ENCODE assay signal across 8 cellular contexts in genomic region chr9:133352635-133353340, GRCh38. TPM values are rescaled to one million over a fixed set of nuclear protein-coding genes. Genes with fewer than 3 reads are reported as not detected.
DNase-seq lines count a peak whose midpoint lies in the region; ATAC-seq, FAIRE-seq and TF ChIP-seq lines count a peak whose summit lies in the region.
"Had no signal": no experiment of that assay in that cellular context is flagged by ENCODE, and none has a peak within 500 bp of the region (broad histone marks: within the 10 kb centered on the region; RNA-seq: fewer than 3 reads in every experiment).

No MANE protein-coding gene starts in this region.

- TF ChIP-seq RAD21 in H1 (IDR thresholded peaks at IDR 0.05 in 1 of 2, conservative IDR thresholded peaks at IDR 0.05 in 1 of 2; ENCODE audit: low read depth in 2 of 2, low read length in 2 of 2), result no peak

- TF ChIP-seq CTCF in DOHH2 (IDR thresholded peaks at IDR 0.05; ENCODE audit: low read depth, low read length, poor library complexity, severe bottlenecking) (no peak), H1 (IDR thresholded peaks at IDR 0.05; ENCODE audit: control extremely low read depth in 1 of 3, insufficient read depth in 1 of 3, low read depth in 1 of 3, low read length in 3 of 3) (no peak), GM13976 (IDR thresholded peaks at IDR 0.05; ENCODE audit: borderline replicate concordance, control extremely low read depth, extremely low read depth, insufficient read depth, missing control alignments) (no peak)

- WGBS in H1 (ENCODE audit: extremely low coverage in 1 of 2, insufficient coverage in 1 of 2, insufficient read length in 1 of 2, insufficient replicate concordance in 2 of 2, low coverage in 1 of 2, low lambda C conversion rate in 2 of 2, missing lambda C conversion rate in 1 of 2), 2 experiments, result 91% methylated on average over 8 of the region's 8 CpGs; no CpG with 5 or more reads in 1 of the 2 experiments

- H3K14ac ChIP-seq in H1 (ENCODE audit: insufficient read length), result no peak overlapping the region

- no peak overlapping the region for H3K18ac ChIP-seq in H1 (ENCODE audit: extremely low read depth, low read length)

- peaks cover 58% of the 10 kb centered on the region for H3K79me2 ChIP-seq in DOHH2 (ENCODE audit: control insufficient read depth, low read length)
- H3K79me2 ChIP-seq in H1 (ENCODE audit: control insufficient read depth in 1 of 2, insufficient read depth in 2 of 2, low read length in 2 of 2), result peaks cover 5 to 34% of the 10 kb centered on the region in 2 experiments

- POLR2A ChIA-PET in H1 (lab: Charles Lee; ENCODE audit: partially characterized antibody), result interaction anchor here (0.9 to 16.1 kb wide), 14 partner anchors 8 to 322 kb away, joined by 3 to 461 read pairs (median 6); partner anchors contain the start of genes CACFD1, MED22, RPL7A and STKLD1

- no peak for TF ChIP-seq EP300 in H1 (IDR thresholded peaks at IDR 0.05; ENCODE audit: borderline replicate concordance in 1 of 2, low read depth in 2 of 2, low read length in 2 of 2)

- peaks cover 8% of the 10 kb centered on the region; the same call in 1 of the 2 replicates for H3K23me2 ChIP-seq in H1 (ENCODE audit: low read depth, low read length)

- H3K9ac ChIP-seq in HUES48 (ENCODE audit: low read depth, low read length) (no peak overlapping the region), H1 (replicated peaks in 1 of 4; ENCODE audit: extremely low read depth in 1 of 4, low read depth in 3 of 4, low read length in 3 of 4) (no peak overlapping the region)

- H3K27ac ChIP-seq in DOHH2 (ENCODE audit: low read depth, low read length), result peak overlapping the region; percentile 19; the same call in 1 of the 2 replicates
- peak overlapping the region; percentile 13 for H3K27ac ChIP-seq in HUES48 (ENCODE audit: low read depth, low read length)
- H3K27ac ChIP-seq in H1 (ENCODE audit: low read depth, low read length), result no peak overlapping the region
- H3K27ac ChIP-seq: transverse colon had no signal

- H2BK20ac ChIP-seq in H1 (ENCODE audit: low read length), result no peak overlapping the region

- H2AFZ ChIP-seq in H1 (ENCODE audit: low read length), result no peak overlapping the region

- H2BK120ac ChIP-seq in H1 (replicated peaks; ENCODE audit: low read depth, low read length), result no peak overlapping the region

- no peak overlapping the region for H4K5ac ChIP-seq in H1 (ENCODE audit: insufficient read length, low read depth, low read length)

- H3K56ac ChIP-seq in H1 (replicated peaks; ENCODE audit: insufficient read length, low read depth, low read length), result no peak overlapping the region

- H4K20me1 ChIP-seq in DOHH2 (ENCODE audit: control insufficient read depth, insufficient read depth, low read depth, low read length), result peaks cover 16% of the 10 kb centered on the region; the same call in 1 of the 2 replicates
- peaks cover 6 to 13% of the 10 kb centered on the region in 2 experiments for H4K20me1 ChIP-seq in H1 (replicated peaks in 1 of 2; ENCODE audit: control insufficient read depth in 1 of 2, insufficient read depth in 2 of 2, low read length in 2 of 2)

- no peak overlapping the region for H2AK5ac ChIP-seq in H1 (ENCODE audit: low read depth, low read length)

- peak in 1 of 2 experiments; percentile 83; a peak in 2 of 3 replicates for TF ChIP-seq POLR2A in H1 (IDR thresholded peaks at IDR 0.05; ENCODE audit: control extremely low read depth in 1 of 2, low read depth in 2 of 2, low read length in 2 of 2)

- no peak overlapping the region for H4K91ac ChIP-seq in H1 (replicated peaks; ENCODE audit: insufficient read length, low read length)

- H3K4ac ChIP-seq in H1 (replicated peaks; ENCODE audit: insufficient read length, low read depth, low read length), result no peak overlapping the region

- H2BK5ac ChIP-seq in H1 (ENCODE audit: low read depth, low read length), result no peak overlapping the region

- DNase-seq in H1 (ENCODE audit: low read depth in 1 of 2, low spot score in 2 of 2), result no peak
- no peak for DNase-seq in NCI-H524 treated with DMSO at 0.1 percent for 48 hours (lab: John Stamatoyannopoulos, UW)
- DNase-seq in GM13976 (ENCODE audit: low spot score), result no peak
- DNase-seq: NCI-H1048, transverse colon had no signal

- peaks cover 74% of the 10 kb centered on the region for H3F3A ChIP-seq in DOHH2 (ENCODE audit: control insufficient read depth, insufficient read depth)

- H3K4me3 ChIP-seq in DOHH2 (ENCODE audit: low read length) (no peak overlapping the region), HUES48 (ENCODE audit: low read depth, low read length) (no peak overlapping the region), H1 (ENCODE audit: extremely low read depth in 1 of 4, insufficient read depth in 2 of 4, low read depth in 3 of 4, low read length in 4 of 4) (no peak overlapping the region)
- H3K4me3 ChIP-seq: transverse colon had no signal

- CTCF ChIA-PET in H1 (lab: Charles Lee; ENCODE audit: partially characterized antibody), result interaction anchor here (0.6 to 2.0 kb wide), 7 partner anchors 11 to 134 kb away, joined by 3 to 8 read pairs (median 6); no protein-coding TSS in a partner anchor

- H3K27me3 ChIP-seq in DOHH2 (ENCODE audit: control insufficient read depth, low read length), result no peaks in the 10 kb centered on the region
- no peaks in the 10 kb centered on the region for H3K27me3 ChIP-seq in HUES48 (ENCODE audit: control insufficient read depth, insufficient read depth, low read length)
- no peaks in the 10 kb centered on the region for H3K27me3 ChIP-seq in H1 (replicated peaks in 1 of 4; ENCODE audit: control insufficient read depth in 3 of 4, extremely low read depth in 1 of 4, insufficient read depth in 3 of 4, low read length in 3 of 4)
- H3K27me3 ChIP-seq: transverse colon had no signal

- H3K36me3 ChIP-seq in DOHH2 (ENCODE audit: control insufficient read depth, low read length), result peaks cover 61% of the 10 kb centered on the region
- H3K36me3 ChIP-seq in HUES48 (ENCODE audit: control insufficient read depth, insufficient read depth, low read length), result peaks cover 64% of the 10 kb centered on the region
- peaks cover 20 to 45% (median 39%) of the 10 kb centered on the region in 4 experiments for H3K36me3 ChIP-seq in H1 (ENCODE audit: control insufficient read depth in 2 of 4, insufficient read depth in 4 of 4, low read length in 3 of 4)

- no peak for FAIRE-seq in H1 (lab: Jason Lieb, UNC)

- H3K4me1 ChIP-seq in DOHH2 (ENCODE audit: control insufficient read depth, low read length), result peaks cover 49% of the 10 kb centered on the region
- peaks cover 13% of the 10 kb centered on the region; the same call in 1 of the 2 replicates for H3K4me1 ChIP-seq in HUES48 (ENCODE audit: control insufficient read depth, insufficient read depth, low read length)
- peaks cover 0 to 12% (median 5%) of the 10 kb centered on the region in 4 experiments; a peak in 6 of 7 replicates for H3K4me1 ChIP-seq in H1 (replicated peaks in 1 of 4; ENCODE audit: control insufficient read depth in 3 of 4, insufficient read depth in 4 of 4, low read length in 3 of 4)

- H4K8ac ChIP-seq in H1 (ENCODE audit: extremely low read depth, insufficient read depth, low read length), result no peak overlapping the region

- no peak overlapping the region for H2BK15ac ChIP-seq in H1 (ENCODE audit: low read length)

- no peak overlapping the region for H3K23ac ChIP-seq in H1 (ENCODE audit: insufficient read length)

- H3K79me1 ChIP-seq in H1 (ENCODE audit: low read depth, low read length), result no peaks in the 10 kb centered on the region; the same call in 1 of the 2 replicates

- no peaks in the 10 kb centered on the region for H3K9me2 ChIP-seq in DOHH2 (replicated peaks; ENCODE audit: control insufficient read depth, low read length)

- H3K9me3 ChIP-seq in DOHH2 (ENCODE audit: control insufficient read depth, insufficient read depth, low read length) (no peaks in the 10 kb centered on the region), HUES48 (ENCODE audit: control insufficient read depth, insufficient read depth, low read length) (no peaks in the 10 kb centered on the region), H1 (ENCODE audit: insufficient read depth in 2 of 2, low read depth in 1 of 2, low read length in 1 of 2) (no peaks in the 10 kb centered on the region)
- H3K9me3 ChIP-seq: transverse colon had no signal

- no peak overlapping the region for H3K4me2 ChIP-seq in DOHH2 (ENCODE audit: low read length)
- no peak overlapping the region for H3K4me2 ChIP-seq in H1 (ENCODE audit: insufficient read depth in 1 of 2, low read depth in 2 of 2, low read length in 2 of 2)

- no peak overlapping the region for H2BK12ac ChIP-seq in H1 (ENCODE audit: low read depth, low read length)

- ATAC-seq in GM19023 (IDR thresholded peaks at IDR 0.05; ENCODE audit: unreplicated experiment), result no peak

- in situ Hi-C loops in GM13976 (cut with MboI; ENCODE audit: low sequenced_read_pairs, unreplicated experiment), result no loop called here

RNA-seq across cellular contexts. Expression of gene SURF1, which starts 3.5 kb away (rescaled TPM):
- 39.6 and 43.1 TPM in 2 replicates for total RNA-seq in H1 (2021; fragmentation: NEBNext Ultra II Directional; extraction: Animal tissue kit (Norgen Biotek cat#: 25700))
- 35.4 and 44.7 TPM in 2 replicates for polyA plus RNA-seq in H1 (2011; rRNA removed)
- 40.4 TPM for polyA plus RNA-seq in H1 (2011; cell fraction: cytosol; rRNA removed)
- polyA plus RNA-seq in H1 (2011; cell fraction: nucleus; rRNA removed), result 51.7 TPM
- polyA plus RNA-seq in H1 (2012, experiment 1 of 2), result 42.8 to 56.2 TPM (median 50.1 TPM) in 4 replicates
- polyA plus RNA-seq in H1 (2012, experiment 2 of 2), result 52.4 TPM
- polyA plus RNA-seq in H1 (2013, experiment 1 of 2), result 54.3 TPM
- polyA plus RNA-seq in H1 (2013, experiment 2 of 2), result 47.2 TPM
- polyA minus RNA-seq in H1 (2011; rRNA and poly(A)+ RNA removed), result 20.3 and 32.2 TPM in 2 replicates
- 8.1 TPM for polyA minus RNA-seq in H1 (2011; cell fraction: cytosol; rRNA and poly(A)+ RNA removed)
- 16.7 TPM for polyA minus RNA-seq in H1 (2011; cell fraction: nucleus; rRNA and poly(A)+ RNA removed)

RNA-seq across cellular contexts. Expression of gene SURF2, which starts 3.6 kb away (rescaled TPM):
- 36.6 and 42.1 TPM in 2 replicates for total RNA-seq in H1 (2021; fragmentation: NEBNext Ultra II Directional; extraction: Animal tissue kit (Norgen Biotek cat#: 25700))
- polyA plus RNA-seq in H1 (2011; rRNA removed), result 37.7 and 54.4 TPM in 2 replicates
- polyA plus RNA-seq in H1 (2011; cell fraction: cytosol; rRNA removed), result 55.5 TPM
- 45.1 TPM for polyA plus RNA-seq in H1 (2011; cell fraction: nucleus; rRNA removed)
- polyA plus RNA-seq in H1 (2012, experiment 1 of 2), result 47.7 to 62.2 TPM (median 55.5 TPM) in 4 replicates
- 29.1 TPM for polyA plus RNA-seq in H1 (2012, experiment 2 of 2)
- polyA plus RNA-seq in H1 (2013, experiment 1 of 2), result 39.1 TPM
- 40.7 TPM for polyA plus RNA-seq in H1 (2013, experiment 2 of 2)
- polyA minus RNA-seq in H1 (2011; rRNA and poly(A)+ RNA removed), result 6.6 and 9.0 TPM in 2 replicates
- polyA minus RNA-seq in H1 (2011; cell fraction: cytosol; rRNA and poly(A)+ RNA removed), result 24.4 TPM
- 13.3 TPM for polyA minus RNA-seq in H1 (2011; cell fraction: nucleus; rRNA and poly(A)+ RNA removed)

RNA-seq across cellular contexts. Expression of gene RPL7A, which starts 4.8 kb away (rescaled TPM):
- total RNA-seq in H1 (2021; fragmentation: NEBNext Ultra II Directional; extraction: Animal tissue kit (Norgen Biotek cat#: 25700)), result 2,578 and 2,633 TPM in 2 replicates
- 2,379 and 2,783 TPM in 2 replicates for polyA plus RNA-seq in H1 (2011; rRNA removed)
- polyA plus RNA-seq in H1 (2011; cell fraction: cytosol; rRNA removed), result 4,295 TPM
- polyA plus RNA-seq in H1 (2011; cell fraction: nucleus; rRNA removed), result 2,670 TPM
- 3,066 to 3,745 TPM (median 3,674 TPM) in 4 replicates for polyA plus RNA-seq in H1 (2012, experiment 1 of 2)
- polyA plus RNA-seq in H1 (2012, experiment 2 of 2), result 3,198 TPM
- 2,222 TPM for polyA plus RNA-seq in H1 (2013, experiment 1 of 2)
- polyA plus RNA-seq in H1 (2013, experiment 2 of 2), result 2,123 TPM
- 2,290 and 2,619 TPM in 2 replicates for polyA minus RNA-seq in H1 (2011; rRNA and poly(A)+ RNA removed)
- polyA minus RNA-seq in H1 (2011; cell fraction: cytosol; rRNA and poly(A)+ RNA removed), result 1,007 TPM
- polyA minus RNA-seq in H1 (2011; cell fraction: nucleus; rRNA and poly(A)+ RNA removed), result 995 TPM

RNA-seq across cellular contexts. Expression of gene MED22, which starts 4.9 kb away (rescaled TPM):
- 56.4 and 61.8 TPM in 2 replicates for total RNA-seq in H1 (2021; fragmentation: NEBNext Ultra II Directional; extraction: Animal tissue kit (Norgen Biotek cat#: 25700))
- 68.4 and 105 TPM in 2 replicates for polyA plus RNA-seq in H1 (2011; rRNA removed)
- polyA plus RNA-seq in H1 (2011; cell fraction: cytosol; rRNA removed), result 88.7 TPM
- polyA plus RNA-seq in H1 (2011; cell fraction: nucleus; rRNA removed), result 114 TPM
- 42.8 to 66.6 TPM (median 62.2 TPM) in 4 replicates for polyA plus RNA-seq in H1 (2012, experiment 1 of 2)
- 63.8 TPM for polyA plus RNA-seq in H1 (2012, experiment 2 of 2)
- polyA plus RNA-seq in H1 (2013, experiment 1 of 2), result 47.5 TPM
- 46.8 TPM for polyA plus RNA-seq in H1 (2013, experiment 2 of 2)
- polyA minus RNA-seq in H1 (2011; rRNA and poly(A)+ RNA removed), result 84.7 and 135 TPM in 2 replicates
- polyA minus RNA-seq in H1 (2011; cell fraction: cytosol; rRNA and poly(A)+ RNA removed), result 38.3 TPM
- 35.7 TPM for polyA minus RNA-seq in H1 (2011; cell fraction: nucleus; rRNA and poly(A)+ RNA removed)

RNA-seq across cellular contexts. Expression of gene SURF6, which starts 16.8 kb away (rescaled TPM):
- 23.7 and 26.7 TPM in 2 replicates for total RNA-seq in H1 (2021; fragmentation: NEBNext Ultra II Directional; extraction: Animal tissue kit (Norgen Biotek cat#: 25700))
- 6.1 and 9.6 TPM in 2 replicates for polyA plus RNA-seq in H1 (2011; rRNA removed)
- 19.8 TPM for polyA plus RNA-seq in H1 (2011; cell fraction: cytosol; rRNA removed)
- 17.0 TPM for polyA plus RNA-seq in H1 (2011; cell fraction: nucleus; rRNA removed)
- polyA plus RNA-seq in H1 (2012, experiment 1 of 2), result 17.5 to 28.3 TPM (median 24.3 TPM) in 4 replicates
- polyA plus RNA-seq in H1 (2012, experiment 2 of 2), result 6.3 TPM
- polyA plus RNA-seq in H1 (2013, experiment 1 of 2), result 19.3 TPM
- 18.3 TPM for polyA plus RNA-seq in H1 (2013, experiment 2 of 2)
- 4.5 and 5.6 TPM in 2 replicates for polyA minus RNA-seq in H1 (2011; rRNA and poly(A)+ RNA removed)
- 7.3 TPM for polyA minus RNA-seq in H1 (2011; cell fraction: cytosol; rRNA and poly(A)+ RNA removed)
- 5.8 TPM for polyA minus RNA-seq in H1 (2011; cell fraction: nucleus; rRNA and poly(A)+ RNA removed)
